14 cellular contexts compared by ENCODE assay signal in genomic region chr2:65024149-65024829, GRCh38. TPM values are rescaled to one million over a fixed set of nuclear protein-coding genes. Genes with fewer than 3 reads are reported as not detected.
DNase-seq lines count a peak whose midpoint lies in the region; ATAC-seq and TF ChIP-seq lines count a peak whose summit lies in the region.
"Had no signal": no experiment of that assay in that cellular context is flagged by ENCODE, and none has a peak within 500 bp of the region (broad histone marks: within the 10 kb centered on the region; RNA-seq: fewer than 3 reads in every experiment).

No MANE protein-coding gene starts in this region.

- ATAC-seq in HG03342 (IDR thresholded peaks at IDR 0.05; ENCODE audit: unreplicated experiment) (no peak), HG03565 (IDR thresholded peaks at IDR 0.05; ENCODE audit: unreplicated experiment) (no peak)

- TF ChIP-seq CTCF in fibroblast of pulmonary artery (IDR thresholded peaks at IDR 0.05; ENCODE audit: low read length, missing control alignments) = no peak

- H3K4me1 ChIP-seq in SJSA1 (replicated peaks) = peaks cover 12% of the 10 kb centered on the region

- peaks cover 17% of the 10 kb centered on the region; the same call in 1 of the 2 replicates for H3K36me3 ChIP-seq in SJSA1
- no peaks in the 10 kb centered on the region for H3K36me3 ChIP-seq in H7 (replicated peaks; ENCODE audit: control insufficient read depth, insufficient read depth, low read length)
- H3K36me3 ChIP-seq: ovary had no signal

- H3K27me3 ChIP-seq in SJSA1 (replicated peaks) = no peaks in the 10 kb centered on the region
- H3K27me3 ChIP-seq in H7 (ENCODE audit: control insufficient read depth, insufficient read depth, low read length) = no peaks in the 10 kb centered on the region
- H3K27me3 ChIP-seq: ovary had no signal

- DNase-seq in A172 (ENCODE audit: low spot score) (peak; percentile 49), GM04504 (ENCODE audit: low read depth) (peak; percentile 69), SJSA1 (ENCODE audit: low read depth in 1 of 2, low spot score in 2 of 2) (peak in 1 of 2 experiments; percentile 67), fibroblast of pulmonary artery (ENCODE audit: low read depth) (peak; percentile 50), NCI-H524 (lab: John Stamatoyannopoulos, UW) (no peak), H7 (no peak)
- DNase-seq: activated gamma-delta T cell; CD4-positive, CD25-positive, alpha-beta regulatory T cell; endodermal cell; kidney glomerular epithelial cell; ovary had no signal

- no peaks in the 10 kb centered on the region for H3K9me3 ChIP-seq in SJSA1 (replicated peaks)
- H3K9me3 ChIP-seq: ovary had no signal

- H3K4me3 ChIP-seq in SJSA1 = no peak overlapping the region
- H3K4me3 ChIP-seq in fibroblast of pulmonary artery (replicated peaks; ENCODE audit: low read depth, low read length) = no peak overlapping the region
- H3K4me3 ChIP-seq in H7 (ENCODE audit: insufficient read depth, low read depth, low read length) = no peak overlapping the region
- H3K4me3 ChIP-seq: ovary had no signal

- H3K27ac ChIP-seq in SJSA1 = peak overlapping the region; percentile 61
- H3K27ac ChIP-seq: ovary, WERI-Rb-1 had no signal

RNA-seq across cellular contexts. Expression of gene CEP68, which starts 31.9 kb away (rescaled TPM):
- total RNA-seq in A172 (2014; rRNA removed; shearing (Covaris generic)) = 6.0 and 10.0 TPM in 2 replicates
- total RNA-seq in SJSA1 (2014; rRNA removed; shearing (Covaris generic)) = 5.1 and 6.3 TPM in 2 replicates
- 10.3 and 15.1 TPM in 2 replicates for total RNA-seq in H7 (2014; rRNA removed; shearing (Covaris generic))

RNA-seq across cellular contexts. Expression of gene SLC1A4, which starts 35.1 kb away (rescaled TPM):
- total RNA-seq in A172 (2014; rRNA removed; shearing (Covaris generic)) = 9.8 and 10.9 TPM in 2 replicates
- total RNA-seq in SJSA1 (2014; rRNA removed; shearing (Covaris generic)) = 16.7 and 27.5 TPM in 2 replicates
- total RNA-seq in H7 (2014; rRNA removed; shearing (Covaris generic)) = 0.85 and 2.5 TPM in 2 replicates

Comparison
In these comparisons a context has a peak if more than half of its experiments do, and no peak if none do; other contexts are left out.
1. DNase-seq: peak in A172 (single experiment), GM04504 (single experiment) and fibroblast of pulmonary artery (single experiment); none in NCI-H524 (0 of 2) and H7 (single experiment).